16 cellular contexts compared by ENCODE assay signal in genomic region chr21:45580576-45581321, GRCh38. TPM values are rescaled to one million over a fixed set of nuclear protein-coding genes. Genes with fewer than 3 reads are reported as not detected.
DNase-seq lines count a peak whose midpoint lies in the region; ATAC-seq lines count a peak whose summit lies in the region.
"Had no signal": no experiment of that assay in that cellular context is flagged by ENCODE, and none has a peak within 500 bp of the region (broad histone marks: within the 10 kb centered on the region; RNA-seq: fewer than 3 reads in every experiment).

No MANE protein-coding gene starts in this region.

- ATAC-seq in HG03571 (IDR thresholded peaks at IDR 0.05; ENCODE audit: unreplicated experiment), result no peak
- ATAC-seq: activated T-helper 17 cell treated with anti-CD3 and anti-CD28 coated beads, Interleukin-2, amount 50 U/mL, for 72 hours; PC-3; stimulated activated effector memory CD8-positive, alpha-beta T cell treated with anti-CD3 and anti-CD28 coated beads, Interleukin-12 subunit alpha, Interleukin-12 subunit beta, amount 100 ng/mL, for 72 hours had no signal

- DNase-seq in NCI-H146 (lab: John Stamatoyannopoulos, UW), result peak; percentile 28
- DNase-seq in NCI-H146 treated with DMSO at 0.1 percent for 48 hours (lab: John Stamatoyannopoulos, UW; ENCODE audit: unreplicated experiment), result no peak
- peak; percentile 36 for DNase-seq in DMS79 treated with DMSO at 0.1 percent for 48 hours (lab: John Stamatoyannopoulos, UW)
- DNase-seq in SW480 (ENCODE audit: low spot score), result peak; percentile 73
- DNase-seq in mesenteric fat pad (ENCODE audit: low spot score), result peak; percentile 86
- no peak for DNase-seq in DMS53 treated with DMSO at 0.1 percent for 48 hours (lab: John Stamatoyannopoulos, UW; ENCODE audit: unreplicated experiment)
- no peak for DNase-seq in T-helper 9 cell
- DNase-seq: caudate nucleus; effector memory CD4-positive, alpha-beta T cell; H9; NCI-H1436 treated with DMSO at 0.1 percent for 48 hours; NCI-H526 treated with DMSO at 0.1 percent for 48 hours; PC-3 had no signal

RNA-seq across cellular contexts. Expression of gene SLC19A1, which starts 38.5 kb away (rescaled TPM):
- 21.7 TPM for total RNA-seq in mesenteric fat pad

Comparison
In these comparisons a context has a peak if more than half of its experiments do, and no peak if none do; other contexts are left out.
1. DNase-seq: peak in NCI-H146 (single experiment), DMS79 treated with DMSO at 0.1 percent for 48 hours (single experiment), SW480 (single experiment) and mesenteric fat pad (single experiment); none in NCI-H146 treated with DMSO at 0.1 percent for 48 hours (single experiment), DMS53 treated with DMSO at 0.1 percent for 48 hours (single experiment) and T-helper 9 cell (single experiment).